Comparison of ENCODE assay signal across 24 cellular contexts in the genomic region with DNA sequence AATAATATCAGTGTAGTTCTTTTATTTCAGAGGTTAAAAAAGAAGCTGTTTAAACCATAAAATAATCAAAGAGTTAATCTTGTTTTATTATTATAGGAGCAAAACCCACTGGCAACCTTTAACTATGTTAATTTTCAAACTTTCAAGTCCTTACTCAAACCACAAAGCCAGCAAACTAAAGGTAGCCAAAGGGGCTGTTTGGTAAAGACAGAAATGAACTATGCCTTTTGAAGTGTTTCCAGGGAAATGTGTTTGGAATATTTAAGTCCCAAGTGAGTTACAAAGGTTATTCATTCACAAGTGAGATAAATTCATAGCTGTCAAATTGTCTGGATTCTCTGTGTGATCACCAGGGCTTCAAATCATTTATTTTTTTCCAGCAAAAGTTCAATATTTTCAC.
DNase-seq lines count a peak whose midpoint lies in the region; TF ChIP-seq lines count a peak whose summit lies in the region.
"Had no signal": no experiment of that assay in that cellular context is flagged by ENCODE, and none has a peak within 500 bp of the region (broad histone marks: within the 10 kb centered on the region; RNA-seq: fewer than 3 reads in every experiment).

No MANE protein-coding gene starts in this region.

- no peak overlapping the region for H3K27ac Mint-ChIP-seq in endodermal cell
- H3K27ac Mint-ChIP-seq: CD4-positive, alpha-beta T cell had no signal

- no peaks in the 10 kb centered on the region for H3K27me3 Mint-ChIP-seq in endodermal cell (ENCODE audit: insufficient read depth)
- H3K27me3 Mint-ChIP-seq: CD4-positive, alpha-beta T cell had no signal

- H3K36me3 Mint-ChIP-seq in endodermal cell (ENCODE audit: low read depth), result no peaks in the 10 kb centered on the region

- H3K9me3 Mint-ChIP-seq in endodermal cell, result no peaks in the 10 kb centered on the region
- H3K9me3 Mint-ChIP-seq: CD4-positive, alpha-beta T cell had no signal

- no peak overlapping the region for H3K23ac ChIP-seq in trophoblast cell (ENCODE audit: low read length)

- no peak overlapping the region for H4K91ac ChIP-seq in trophoblast cell (ENCODE audit: low read depth, low read length)

- TF ChIP-seq CTCF in endodermal cell (conservative IDR thresholded peaks at IDR 0.05), result no peak

- H3K4ac ChIP-seq in trophoblast cell (ENCODE audit: low read depth, low read length), result no peak overlapping the region

- H3K9ac ChIP-seq in trophoblast cell (ENCODE audit: low read length) (no peak overlapping the region), endodermal cell (ENCODE audit: extremely low read depth, low read length, poor library complexity, severe bottlenecking) (no peak overlapping the region)
- H3K9ac ChIP-seq: BLaER1 treated with 17β-estradiol and CSF1 and Interleukin-3, amounts not matched to agents 10 nM and 100 nM; GM23248 had no signal

- H4K12ac ChIP-seq in trophoblast cell (ENCODE audit: low read depth, low read length), result no peak overlapping the region

- DNase-seq in Caki2 (ENCODE audit: low read depth) (peak; percentile 34), astrocyte of the hippocampus (ENCODE audit: low read depth, low spot score) (peak; percentile 73), kidney tubule cell (ENCODE audit: low spot score) (peak; percentile 70), trophoblast cell (no peak), NOMO-1 treated with dmso at 0.1 percent for 144 hours (lab: John Stamatoyannopoulos, UW; ENCODE audit: unreplicated experiment) (no peak), endodermal cell (no peak), NCI-H187 (lab: John Stamatoyannopoulos, UW) (no peak)
- DNase-seq in activated naive CD4-positive, alpha-beta T cell (lab: John Stamatoyannopoulos, UW), result no peak
- DNase-seq: AML-193; CD4-positive, alpha-beta T cell; DMS53; GM23248; H7; KBM-7; MG63; NCI-H1105 treated with DMSO at 0.1 percent for 48 hours; NCI-H146; NCI-H2029 treated with DMSO at 0.1 percent for 48 hours; NCI-H446 treated with DMSO at 0.1 percent for 48 hours; NCI-H82; NK-92 treated with Interleukin-12 subunit alpha and Interleukin-12 subunit beta, amount 100 ng/mL, for 24 hours; SHP77 had no signal

- in situ Hi-C loops in Caki2 (cut with HindIII; ENCODE audit: low pct_unique_long_range_greater_than_20kb, low sequenced_read_pairs), result no loop called here

- no peak overlapping the region for H2AFZ ChIP-seq in trophoblast cell (ENCODE audit: insufficient read depth, low read length, poor library complexity)
- H2AFZ ChIP-seq: GM23248 had no signal

- no peak overlapping the region for H4K8ac ChIP-seq in trophoblast cell (ENCODE audit: low read depth, low read length)

- H3K14ac ChIP-seq in trophoblast cell (ENCODE audit: low read length), result no peak overlapping the region

- H3K79me2 ChIP-seq in trophoblast cell (ENCODE audit: control insufficient read depth, insufficient read depth, low read length, poor library complexity), result no peaks in the 10 kb centered on the region

- no peak overlapping the region for H3K4me3 ChIP-seq in trophoblast cell (ENCODE audit: low read depth, low read length)
- H3K4me3 ChIP-seq in endodermal cell (ENCODE audit: low read length), result no peak overlapping the region
- H3K4me3 ChIP-seq: BLaER1 treated with 17β-estradiol and CSF1 and Interleukin-3, amounts not matched to agents 10 nM and 100 nM; GM23248; MG63 had no signal

- H3K4me1 ChIP-seq in trophoblast cell (ENCODE audit: control insufficient read depth in 1 of 2, insufficient read depth in 2 of 2, low read length in 2 of 2) (peaks cover 0 to 2% of the 10 kb centered on the region in 2 experiments), endodermal cell (ENCODE audit: control insufficient read depth, insufficient read depth, low read length) (no peaks in the 10 kb centered on the region)
- H3K4me1 ChIP-seq: BLaER1 treated with 17β-estradiol and CSF1 and Interleukin-3, amounts not matched to agents 10 nM and 100 nM had no signal

- H3K79me1 ChIP-seq in trophoblast cell (ENCODE audit: low read length), result peaks cover 4% of the 10 kb centered on the region

- no peak overlapping the region for H3K18ac ChIP-seq in trophoblast cell (ENCODE audit: low read length)

- H3K4me2 ChIP-seq in trophoblast cell (ENCODE audit: low read length), result no peak overlapping the region
- H3K4me2 ChIP-seq: BLaER1 treated with 17β-estradiol and CSF1 and Interleukin-3, amounts not matched to agents 10 nM and 100 nM had no signal

- no peak overlapping the region for H3K4me3 Mint-ChIP-seq in endodermal cell
- H3K4me3 Mint-ChIP-seq: CD4-positive, alpha-beta T cell had no signal

- peak overlapping the region; percentile 58 for H3K27ac ChIP-seq in trophoblast cell (ENCODE audit: low read depth, low read length)
- H3K27ac ChIP-seq in endodermal cell (ENCODE audit: low read depth, low read length), result no peak overlapping the region
- H3K27ac ChIP-seq: BLaER1 treated with 17β-estradiol and CSF1 and Interleukin-3, amounts not matched to agents 10 nM and 100 nM; GM23248; RWPE1 had no signal

- H2BK12ac ChIP-seq in trophoblast cell (ENCODE audit: low read length), result no peak overlapping the region

- H3K9me3 ChIP-seq in trophoblast cell (ENCODE audit: insufficient read depth, low read depth, low read length), result no peaks in the 10 kb centered on the region
- H3K9me3 ChIP-seq in endodermal cell (ENCODE audit: control insufficient read depth, low read length), result no peaks in the 10 kb centered on the region
- H3K9me3 ChIP-seq: BLaER1 treated with 17β-estradiol and CSF1 and Interleukin-3, amounts not matched to agents 10 nM and 100 nM; MG63 had no signal

- no peaks in the 10 kb centered on the region for H3K27me3 ChIP-seq in trophoblast cell (ENCODE audit: insufficient read depth, low read length)
- H3K27me3 ChIP-seq in endodermal cell (ENCODE audit: control insufficient read depth, insufficient read depth, low read length, poor library complexity, severe bottlenecking), result no peaks in the 10 kb centered on the region
- H3K27me3 ChIP-seq: BLaER1 treated with 17β-estradiol and CSF1 and Interleukin-3, amounts not matched to agents 10 nM and 100 nM; MG63 had no signal

- no peaks in the 10 kb centered on the region for H3K36me3 ChIP-seq in trophoblast cell (ENCODE audit: control insufficient read depth in 1 of 2, insufficient read depth in 2 of 2, low read length in 2 of 2)
- H3K36me3 ChIP-seq in endodermal cell (ENCODE audit: control insufficient read depth, insufficient read depth, low read length), result no peaks in the 10 kb centered on the region
- H3K36me3 ChIP-seq: BLaER1 treated with 17β-estradiol and CSF1 and Interleukin-3, amounts not matched to agents 10 nM and 100 nM; MG63 had no signal

- H3K4me1 Mint-ChIP-seq in endodermal cell, result no peaks in the 10 kb centered on the region

- H2BK120ac ChIP-seq in trophoblast cell (ENCODE audit: insufficient read depth, low read length, poor library complexity), result no peak overlapping the region

- H2AK5ac ChIP-seq in trophoblast cell (ENCODE audit: low read length), result no peak overlapping the region

- H2BK5ac ChIP-seq in trophoblast cell (ENCODE audit: low read depth, low read length, poor library complexity), result no peak overlapping the region

Comparison
In these comparisons a context has a peak if more than half of its experiments do, and no peak if none do; other contexts are left out.
1. DNase-seq: peak in Caki2 (single experiment), astrocyte of the hippocampus (single experiment) and kidney tubule cell (single experiment); none in trophoblast cell (0 of 2), NOMO-1 treated with dmso at 0.1 percent for 144 hours (single experiment), activated naive CD4-positive, alpha-beta T cell (0 of 4), endodermal cell (single experiment) and NCI-H187 (0 of 2).